Comparison of ENCODE assay signal across 13 cellular contexts in the genomic region with DNA sequence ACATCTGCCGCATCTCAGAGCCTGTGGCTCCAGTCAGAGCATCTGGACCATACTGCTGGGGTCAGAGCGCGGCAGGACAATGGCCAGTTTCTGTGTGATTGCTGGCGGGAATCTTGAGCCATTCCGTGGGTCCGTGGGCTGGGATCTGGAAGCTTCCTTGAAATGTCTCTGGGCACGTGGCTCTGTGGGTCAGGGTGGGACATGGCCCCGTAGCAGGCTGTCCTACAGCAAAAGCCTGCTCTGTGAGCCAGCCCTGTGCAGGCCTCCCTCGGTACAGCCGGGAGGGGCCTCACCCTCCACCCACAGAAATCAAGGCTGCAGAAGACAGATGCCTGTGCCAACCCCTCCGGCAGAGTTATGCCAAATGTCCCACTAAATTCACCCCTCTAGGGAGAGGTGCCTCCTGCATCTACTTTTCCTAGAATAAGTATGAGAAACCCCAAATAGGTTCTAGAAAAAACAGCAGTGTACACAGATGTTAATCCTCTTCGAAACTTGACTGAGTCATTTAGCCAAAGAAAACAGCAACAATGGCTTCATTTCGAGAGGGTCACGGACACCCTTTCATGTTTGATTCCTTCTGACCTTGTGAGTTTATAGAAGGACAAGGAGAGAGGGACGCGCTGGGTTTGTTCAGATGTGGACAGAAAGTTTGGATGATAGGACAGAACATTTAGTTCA. TPM values are rescaled to one million over a fixed set of nuclear protein-coding genes. Genes with fewer than 3 reads are reported as not detected.
DNase-seq lines count a peak whose midpoint lies in the region; ATAC-seq and TF ChIP-seq lines count a peak whose summit lies in the region.
"Had no signal": no experiment of that assay in that cellular context is flagged by ENCODE, and none has a peak within 500 bp of the region (broad histone marks: within the 10 kb centered on the region; RNA-seq: fewer than 3 reads in every experiment).

No MANE protein-coding gene starts in this region.

- peaks cover 46% of the 10 kb centered on the region for H3K4me1 ChIP-seq in HUES48 (ENCODE audit: control insufficient read depth, insufficient read depth, low read length)

- H3K9me3 Mint-ChIP-seq in activated naive CD8-positive, alpha-beta T cell treated with anti-CD3 and anti-CD28 coated beads, Interleukin-2, amount 50 U/mL, for 24 hours, result no peaks in the 10 kb centered on the region
- H3K9me3 Mint-ChIP-seq: activated T-cell treated with anti-CD3 and anti-CD28 coated beads, Interleukin-2, amount 50 U/mL, for 24 hours; dendritic cell treated with granulocyte-macrophage colony-stimulating factor and Interleukin-4, amounts not matched to agents 40 ng/mL and 50 ng/mL, for 4 days had no signal

- H3K36me3 ChIP-seq in HUES48 (ENCODE audit: control insufficient read depth, insufficient read depth, low read length), result peaks cover 9% of the 10 kb centered on the region

- H3K27me3 ChIP-seq in HUES48 (ENCODE audit: control insufficient read depth, insufficient read depth, low read length), result no peaks in the 10 kb centered on the region

- H3K4me3 ChIP-seq in HUES48 (ENCODE audit: low read depth, low read length), result no peak overlapping the region
- H3K4me3 ChIP-seq in cardiac fibroblast (replicated peaks in 1 of 2; ENCODE audit: low read depth in 2 of 2, low read length in 2 of 2), result no peak overlapping the region

- no peak for TF ChIP-seq CTCF in cardiac fibroblast (IDR thresholded peaks at IDR 0.05; ENCODE audit: low read depth, low read length)

- H3K4me1 Mint-ChIP-seq in activated naive CD8-positive, alpha-beta T cell treated with anti-CD3 and anti-CD28 coated beads, Interleukin-2, amount 50 U/mL, for 24 hours, result peaks cover 2% of the 10 kb centered on the region

- no peak overlapping the region for H3K9ac ChIP-seq in HUES48 (ENCODE audit: low read depth, low read length)

- no peaks in the 10 kb centered on the region for H3K36me3 Mint-ChIP-seq in activated naive CD8-positive, alpha-beta T cell treated with anti-CD3 and anti-CD28 coated beads, Interleukin-2, amount 50 U/mL, for 24 hours (ENCODE audit: low read depth)

- H3K4me3 Mint-ChIP-seq in activated naive CD8-positive, alpha-beta T cell treated with anti-CD3 and anti-CD28 coated beads, Interleukin-2, amount 50 U/mL, for 24 hours, result no peak overlapping the region
- H3K4me3 Mint-ChIP-seq: activated T-cell treated with anti-CD3 and anti-CD28 coated beads, Interleukin-2, amount 50 U/mL, for 24 hours; dendritic cell treated with granulocyte-macrophage colony-stimulating factor and Interleukin-4, amounts not matched to agents 40 ng/mL and 50 ng/mL, for 4 days had no signal

- peak overlapping the region; percentile 17 for H3K27ac ChIP-seq in HUES48 (ENCODE audit: low read depth, low read length)
- peak overlapping the region; percentile 33 for H3K27ac ChIP-seq in temporal lobe (ENCODE audit: low read depth, low read length)

- no peak overlapping the region for H3K27ac Mint-ChIP-seq in activated naive CD8-positive, alpha-beta T cell treated with anti-CD3 and anti-CD28 coated beads, Interleukin-2, amount 50 U/mL, for 24 hours
- H3K27ac Mint-ChIP-seq: activated T-cell treated with anti-CD3 and anti-CD28 coated beads, Interleukin-2, amount 50 U/mL, for 24 hours; dendritic cell treated with granulocyte-macrophage colony-stimulating factor and Interleukin-4, amounts not matched to agents 40 ng/mL and 50 ng/mL, for 4 days had no signal

- no peaks in the 10 kb centered on the region for H3K27me3 Mint-ChIP-seq in activated naive CD8-positive, alpha-beta T cell treated with anti-CD3 and anti-CD28 coated beads, Interleukin-2, amount 50 U/mL, for 24 hours

- DNase-seq in cardiac fibroblast (ENCODE audit: low read depth in 2 of 2), result peak; percentile 51 to 69
- DNase-seq in hepatic stellate cell (ENCODE audit: low spot score), result peak; percentile 90
- no peak for DNase-seq in NCI-H146 treated with DMSO at 0.1 percent for 48 hours (lab: John Stamatoyannopoulos, UW; ENCODE audit: unreplicated experiment)
- DNase-seq in putamen (ENCODE audit: low spot score), result no peak
- DNase-seq in activated naive CD8-positive, alpha-beta T cell treated with anti-CD3 and anti-CD28 coated beads, Interleukin-2, amount 50 U/mL, for 24 hours, result no peak
- DNase-seq: activated T-cell treated with anti-CD3 and anti-CD28 coated beads, Interleukin-2, amount 50 U/mL, for 24 hours; COR-L47; NCI-H187; nucleus accumbens had no signal

- H3K9me3 ChIP-seq in HUES48 (ENCODE audit: control insufficient read depth, insufficient read depth, low read length), result no peaks in the 10 kb centered on the region

- no peak for ATAC-seq in HG02678 (IDR thresholded peaks at IDR 0.05; ENCODE audit: unreplicated experiment)
- ATAC-seq in activated naive CD8-positive, alpha-beta T cell treated with anti-CD3 and anti-CD28 coated beads, Interleukin-2, amount 50 U/mL, for 24 hours, result no peak

RNA-seq across cellular contexts. Expression of a gene that starts 27.8 kb away (rescaled TPM):
- total RNA-seq in temporal lobe, result 17.0 TPM

Comparison
In these comparisons a context has a peak if more than half of its experiments do, and no peak if none do; other contexts are left out.
1. DNase-seq: peak in cardiac fibroblast (2 of 2) and hepatic stellate cell (single experiment); none in NCI-H146 treated with DMSO at 0.1 percent for 48 hours (single experiment), putamen (single experiment) and activated naive CD8-positive, alpha-beta T cell treated with anti-CD3 and anti-CD28 coated beads, Interleukin-2, amount 50 U/mL, for 24 hours (single experiment).